13 cellular contexts compared by ENCODE assay signal in genomic region chr3:117630469-117630868, GRCh38.
DNase-seq lines count a peak whose midpoint lies in the region; ATAC-seq and TF ChIP-seq lines count a peak whose summit lies in the region.
"Had no signal": no experiment of that assay in that cellular context is flagged by ENCODE, and none has a peak within 500 bp of the region (broad histone marks: within the 10 kb centered on the region; RNA-seq: fewer than 3 reads in every experiment).

No MANE protein-coding gene starts in this region.

- ATAC-seq in GM18520 (IDR thresholded peaks at IDR 0.05; ENCODE audit: unreplicated experiment) (peak; percentile 38), GM21447 (IDR thresholded peaks at IDR 0.05; ENCODE audit: unreplicated experiment) (peak; percentile 79), HG02973 (IDR thresholded peaks at IDR 0.05; ENCODE audit: unreplicated experiment) (peak; percentile 68), HG03575 (IDR thresholded peaks at IDR 0.05; ENCODE audit: extremely low read depth, insufficient number of reproducible peaks, low FRiP score, unreplicated experiment) (peak; percentile 45)
- ATAC-seq: activated CD4-positive, alpha-beta T cell treated with anti-CD3 and anti-CD28 coated beads for 36 hours had no signal

- no peaks in the 10 kb centered on the region for H4K20me1 ChIP-seq in neural progenitor cell (ENCODE audit: low read depth)

- H3K27me3 ChIP-seq in neural progenitor cell: no peaks in the 10 kb centered on the region

- no peak for DNase-seq in occipital lobe (lab: John Stamatoyannopoulos, UW)
- no peak for DNase-seq in nucleus accumbens (lab: John Stamatoyannopoulos, UW)
- DNase-seq in NCI-H1048 (lab: John Stamatoyannopoulos, UW): no peak
- no peak for DNase-seq in neural progenitor cell (ENCODE audit: low spot score)
- DNase-seq: activated CD4-positive, alpha-beta T cell treated with anti-CD3 and anti-CD28 coated beads for 36 hours; effector memory CD4-positive, alpha-beta T cell; foreskin melanocyte; NCI-H2227 treated with DMSO at 0.1 percent for 48 hours had no signal

- H3K4me3 Mint-ChIP-seq in neural progenitor cell: no peak overlapping the region
- H3K4me3 Mint-ChIP-seq: activated CD4-positive, alpha-beta T cell treated with anti-CD3 and anti-CD28 coated beads for 36 hours; activated T-helper 1 cell treated with anti-CD3 and anti-CD28 coated beads, Interleukin-12 subunit alpha, Interleukin-12 subunit beta, Interleukin-2, Interleukin-4 antibody, amounts not matched to agents 30 ng/mL and 10 ng/mL and 1 ng/mL, durations not matched to agents 14 hours and 24 hours and 36 hours had no signal

- no peaks in the 10 kb centered on the region for H3K79me2 ChIP-seq in neural progenitor cell (ENCODE audit: low read depth)

- no peak overlapping the region for H3K27ac Mint-ChIP-seq in neural progenitor cell
- H3K27ac Mint-ChIP-seq: activated CD4-positive, alpha-beta T cell treated with anti-CD3 and anti-CD28 coated beads for 36 hours; activated T-helper 1 cell treated with anti-CD3 and anti-CD28 coated beads, Interleukin-12 subunit alpha, Interleukin-12 subunit beta, Interleukin-2, Interleukin-4 antibody, amounts not matched to agents 30 ng/mL and 10 ng/mL and 1 ng/mL, durations not matched to agents 14 hours and 24 hours and 36 hours had no signal

- H3K36me3 ChIP-seq in neural progenitor cell: no peaks in the 10 kb centered on the region

- peaks cover 7% of the 10 kb centered on the region for H3K4me1 Mint-ChIP-seq in neural progenitor cell
- H3K4me1 Mint-ChIP-seq: activated CD4-positive, alpha-beta T cell treated with anti-CD3 and anti-CD28 coated beads for 36 hours had no signal

- TF ChIP-seq CTCF in neural progenitor cell (IDR thresholded peaks at IDR 0.05): no peak

- H2AFZ ChIP-seq in neural progenitor cell (replicated peaks): no peak overlapping the region

- peaks cover 2% of the 10 kb centered on the region for H3K27me3 Mint-ChIP-seq in neural progenitor cell (ENCODE audit: insufficient read depth, low read depth)
- H3K27me3 Mint-ChIP-seq: activated CD4-positive, alpha-beta T cell treated with anti-CD3 and anti-CD28 coated beads for 36 hours had no signal

- H3K27ac ChIP-seq in neural progenitor cell: no peak overlapping the region

- H3F3A ChIP-seq in neural progenitor cell (ENCODE audit: low read depth): no peaks in the 10 kb centered on the region

- no peak overlapping the region for H3K4me3 ChIP-seq in neural progenitor cell

- peaks cover 6% of the 10 kb centered on the region for H3K4me1 ChIP-seq in neural progenitor cell

- H3K9ac ChIP-seq in neural progenitor cell: no peak overlapping the region

- H3K36me3 Mint-ChIP-seq in neural progenitor cell: no peaks in the 10 kb centered on the region

- H3K9me3 ChIP-seq in neural progenitor cell (ENCODE audit: low read depth): no peaks in the 10 kb centered on the region

- H3K4me2 ChIP-seq in neural progenitor cell: no peak overlapping the region

- H3K9me3 Mint-ChIP-seq in neural progenitor cell: no peaks in the 10 kb centered on the region
- H3K9me3 Mint-ChIP-seq: activated T-helper 1 cell treated with anti-CD3 and anti-CD28 coated beads, Interleukin-12 subunit alpha, Interleukin-12 subunit beta, Interleukin-2, Interleukin-4 antibody, amounts not matched to agents 30 ng/mL and 10 ng/mL and 1 ng/mL, durations not matched to agents 14 hours and 24 hours and 36 hours had no signal
